ENCODE assay signal across 8 cellular contexts in the genomic region with DNA sequence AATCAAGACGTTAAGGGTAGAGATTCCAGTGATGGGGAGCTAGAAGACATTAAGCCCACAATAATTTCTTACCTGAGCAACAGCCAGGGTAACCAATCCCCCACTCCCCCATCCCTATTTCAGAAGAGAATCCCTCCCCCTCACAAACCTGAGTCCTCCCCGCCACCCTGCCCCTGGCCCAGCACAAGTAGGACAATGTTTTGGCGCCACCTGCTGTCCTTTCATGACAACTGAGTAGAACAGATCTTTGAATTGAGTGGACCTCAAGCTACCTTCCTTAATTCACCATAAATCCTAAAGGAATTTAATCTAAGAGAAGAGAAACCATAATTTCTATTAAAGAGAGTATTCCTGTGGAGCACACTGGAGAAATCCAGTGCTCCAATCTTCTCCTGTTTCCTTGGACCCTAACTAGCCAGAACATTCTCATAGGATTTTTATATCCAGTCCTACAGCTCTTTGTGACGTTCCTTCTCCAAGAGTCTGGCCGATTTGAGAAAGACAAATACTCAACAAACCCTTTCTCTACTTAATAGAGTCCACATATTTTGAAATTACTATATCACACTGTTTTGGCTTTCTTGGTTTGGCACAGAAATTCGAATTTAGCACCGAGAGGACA. TPM values are rescaled to one million over a fixed set of nuclear protein-coding genes. Genes with fewer than 3 reads are reported as not detected.
DNase-seq lines count a peak whose midpoint lies in the region; ATAC-seq lines count a peak whose summit lies in the region.

No MANE protein-coding gene starts in this region.

- no peak for ATAC-seq in GM21528 (IDR thresholded peaks at IDR 0.05; ENCODE audit: low FRiP score, unreplicated experiment)

- peak; percentile 63 for DNase-seq in NCI-H345 (lab: John Stamatoyannopoulos, UW)
- DNase-seq in NCI-H345 treated with DMSO at 0.1 percent for 48 hours (lab: John Stamatoyannopoulos, UW; ENCODE audit: unreplicated experiment), result no peak
- DNase-seq in NCI-H2029 (lab: John Stamatoyannopoulos, UW), result peak; percentile 9
- DNase-seq in activated CD4-positive, alpha-beta T cell treated with anti-CD3 and anti-CD28 coated beads, Interleukin-2, amount 50 U/mL, for 24 hours (ENCODE audit: low read depth in 1 of 2, low spot score in 1 of 2), result peak; percentile 29 to 30
- DNase-seq in ecto neural progenitor cell (ENCODE audit: low spot score), result peak; percentile 73
- DNase-seq in lung microvascular endothelial cell (ENCODE audit: low read depth in 2 of 2), result peak; percentile 63 to 76
- DNase-seq in stimulated activated CD8-positive, alpha-beta memory T cell treated with anti-CD3 and anti-CD28 coated beads, Interleukin-4, amount 100 ng/mL, for 4 hours (ENCODE audit: low read depth in 2 of 2, low spot score in 1 of 2), result peak; percentile 16 to 44

RNA-seq across cellular contexts. Expression of gene NHEJ1, which starts 41.1 kb away (rescaled TPM):
- total RNA-seq in lung microvascular endothelial cell, result 12.6 and 13.1 TPM in 2 replicates

RNA-seq across cellular contexts. Expression of gene SLC23A3, which starts 50.3 kb away (rescaled TPM):
- 0.44 and 2.0 TPM in 2 replicates for total RNA-seq in lung microvascular endothelial cell

RNA-seq across cellular contexts. Expression of gene CNPPD1, which starts 57.2 kb away (rescaled TPM):
- 15.5 and 26.4 TPM in 2 replicates for total RNA-seq in lung microvascular endothelial cell

RNA-seq across cellular contexts. Expression of gene RETREG2, which starts 58.5 kb away (rescaled TPM):
- total RNA-seq in lung microvascular endothelial cell, result 41.2 and 57.7 TPM in 2 replicates

RNA-seq across cellular contexts. Expression of gene IHH, which starts 58.8 kb away (rescaled TPM):
- not detected in 2 replicates for total RNA-seq in lung microvascular endothelial cell
